In genomic region chr6:118651282-118652050, GRCh38 we compare ENCODE assay signal across 8 cellular contexts. TPM values are rescaled to one million over a fixed set of nuclear protein-coding genes. Genes with fewer than 3 reads are reported as not detected.
A peak's percentile ranks its signal among the peaks of the same experiment; 100 is the strongest.
DNase-seq lines count a peak whose midpoint lies in the region; ATAC-seq and TF ChIP-seq lines count a peak whose summit lies in the region.

Gene CEP85L, minus strand, starts transcription at chr6:118651591. Its CDS starts 322 bp downstream, at chr6:118651269.

- no peaks in the 10 kb centered on the region for H3K27me3 Mint-ChIP-seq in CD4-positive, alpha-beta T cell
- H3K27me3 Mint-ChIP-seq in activated CD4-positive, alpha-beta memory T cell treated with anti-CD3 and anti-CD28 coated beads for 36 hours, result no peaks in the 10 kb centered on the region

- no peak for TF ChIP-seq CTCF in CD4-positive, alpha-beta T cell (IDR thresholded peaks at IDR 0.05)
- peak in 22 of 56 donors; percentile 3 to 49 (median 16) for TF ChIP-seq CTCF in dorsolateral prefrontal cortex (IDR thresholded peaks at IDR 0.05 in 54 of 56, conservative IDR thresholded peaks at IDR 0.05 in 2 of 56; ENCODE audit: low read depth in 1 of 56, partially characterized antibody in 56 of 56)
- TF ChIP-seq CTCF in lower leg skin (IDR thresholded peaks at IDR 0.05), result no peak

- H3K4me3 ChIP-seq in dorsolateral prefrontal cortex (peak within 1 kb of the TSS; percentile 73 to 98 (median 92)), lower leg skin (ENCODE audit: low read depth, poor library complexity, severe bottlenecking) (peak within 1 kb of the TSS; percentile 88)

- CTCF ChIA-PET in CD4-positive, alpha-beta T cell (lab: Charles Lee), result interaction anchor here (0.8 to 1.9 kb wide), 8 partner anchors 12 to 149 kb away, joined by 3 to 7 read pairs (median 4); no protein-coding TSS in a partner anchor
- CTCF ChIA-PET in activated CD4-positive, alpha-beta memory T cell treated with anti-CD3 and anti-CD28 coated beads for 36 hours (lab: Charles Lee), result interaction anchor here (0.8 to 2.1 kb wide), 5 partner anchors 13 to 151 kb away, joined by 3 to 8 read pairs (median 3); no protein-coding TSS in a partner anchor

- no peaks in the 10 kb centered on the region for H3K9me3 ChIP-seq in CD4-positive, alpha-beta T cell (ENCODE audit: control insufficient read depth, low read length)

- 1% methylated on average over 8 to 25 of the region's 77 CpGs for WGBS in lower leg skin, 2 donors

- peaks cover 10% of the 10 kb centered on the region for H3K36me3 Mint-ChIP-seq in CD4-positive, alpha-beta T cell (ENCODE audit: low read depth)
- H3K36me3 Mint-ChIP-seq in activated CD4-positive, alpha-beta memory T cell treated with anti-CD3 and anti-CD28 coated beads for 36 hours, result no peaks in the 10 kb centered on the region

- TF ChIP-seq POLR2A in lower leg skin (IDR thresholded peaks at IDR 0.05), result peak in 1 of 2 donors; percentile 24

- no peaks in the 10 kb centered on the region for H3K27me3 ChIP-seq in CD4-positive, alpha-beta T cell (ENCODE audit: control insufficient read depth, insufficient read depth, low read length)
- no peaks in the 10 kb centered on the region for H3K27me3 ChIP-seq in dorsolateral prefrontal cortex

- peak within 1 kb of the TSS; percentile 87 for H3K27ac ChIP-seq in CD4-positive, alpha-beta T cell (ENCODE audit: low read depth, low read length)
- peak within 1 kb of the TSS; percentile 83 to 100 (median 96) for H3K27ac ChIP-seq in dorsolateral prefrontal cortex

- peak within 1 kb of the TSS; percentile 91 for H3K27ac Mint-ChIP-seq in CD4-positive, alpha-beta T cell
- peak within 1 kb of the TSS; percentile 93 for H3K27ac Mint-ChIP-seq in activated CD4-positive, alpha-beta memory T cell treated with anti-CD3 and anti-CD28 coated beads for 36 hours

- intact Hi-C loops in CD4-positive, alpha-beta T cell (cut with DNase I, micrococcal nuclease), result loop anchor here (1.0 to 10.0 kb wide), 7 partner anchors 59 to 243 kb away; partner anchors contain the start of gene ASF1A (in 2 of the 2)
- intact Hi-C loops in activated CD4-positive, alpha-beta memory T cell treated with anti-CD3 and anti-CD28 coated beads for 36 hours (cut with micrococcal nuclease), result loop anchor here (1.0 to 5.0 kb wide), 10 partner anchors 13 to 426 kb away; partner anchors contain the start of genes ASF1A and FAM184A
- intact Hi-C loops in dorsolateral prefrontal cortex (cut with DNase I) (loop anchor here (2.0 to 10.0 kb wide), 8 partner anchors 56 to 243 kb away; partner anchors contain the start of gene ASF1A (in 1 of the 2)), lower leg skin (cut with DNase I; ENCODE audit: low total_unique reads) (no loop called here)

- DNase-seq in CD4-positive, alpha-beta T cell, result peak; percentile 83 to 92 (median 88)
- DNase-seq in HK-2 (ENCODE audit: unreplicated experiment) (peak; percentile 90), NCI-H82 treated with DMSO at 0.1 percent for 48 hours (lab: John Stamatoyannopoulos, UW; ENCODE audit: unreplicated experiment) (peak; percentile 93), dorsolateral prefrontal cortex (peak; percentile 84 to 95 (median 92)), lower leg skin (ENCODE audit: low spot score in 2 of 2) (peak; percentile 83 to 97)
- peak; percentile 93 for DNase-seq in activated CD4-positive, alpha-beta memory T cell treated with anti-CD3 and anti-CD28 coated beads for 36 hours
- DNase-seq in stimulated activated CD4-positive, alpha-beta T cell treated with anti-CD3 and anti-CD28 coated beads, Interleukin-4, amount 100 ng/mL, for 48 hours (ENCODE audit: low read depth in 2 of 2), result peak; percentile 88 to 90

- peak within 1 kb of the TSS; percentile 91 for H3K4me3 Mint-ChIP-seq in CD4-positive, alpha-beta T cell
- H3K4me3 Mint-ChIP-seq in activated CD4-positive, alpha-beta memory T cell treated with anti-CD3 and anti-CD28 coated beads for 36 hours, result peak within 1 kb of the TSS; percentile 87

- no peaks in the 10 kb centered on the region for H3K9me3 Mint-ChIP-seq in CD4-positive, alpha-beta T cell
- H3K9me3 Mint-ChIP-seq in activated CD4-positive, alpha-beta memory T cell treated with anti-CD3 and anti-CD28 coated beads for 36 hours, result no peaks in the 10 kb centered on the region

- H3K4me1 Mint-ChIP-seq in CD4-positive, alpha-beta T cell (ENCODE audit: low read depth), result peaks cover 59% of the 10 kb centered on the region
- peaks cover 53% of the 10 kb centered on the region for H3K4me1 Mint-ChIP-seq in activated CD4-positive, alpha-beta memory T cell treated with anti-CD3 and anti-CD28 coated beads for 36 hours (ENCODE audit: low read depth)

- ATAC-seq in CD4-positive, alpha-beta T cell (ENCODE audit: poor library complexity), result peak; percentile 90
- peak; percentile 89 for ATAC-seq in GM19455 (IDR thresholded peaks at IDR 0.05; ENCODE audit: unreplicated experiment)

- POLR2A ChIA-PET in CD4-positive, alpha-beta T cell (lab: Charles Lee), result interaction anchor here (0.6 to 3.0 kb wide), 25 partner anchors 8 to 699 kb away, joined by 3 to 64 read pairs (median 4); no protein-coding TSS in a partner anchor
- POLR2A ChIA-PET in activated CD4-positive, alpha-beta memory T cell treated with anti-CD3 and anti-CD28 coated beads for 36 hours (lab: Charles Lee), result interaction anchor here (0.5 to 1.8 kb wide), 12 partner anchors 11 to 284 kb away, joined by 3 to 20 read pairs (median 3); partner anchors contain the start of gene ASF1A

RNA-seq across cellular contexts. Expression of gene CEP85L, which starts in this region (rescaled TPM):
- total RNA-seq in CD4-positive, alpha-beta T cell, result 10 to 100 TPM; 76.2 to 80.7 TPM
- total RNA-seq in activated CD4-positive, alpha-beta memory T cell treated with anti-CD3 and anti-CD28 coated beads for 36 hours, result 10 to 100 TPM; 21.1 to 23.3 TPM
- total RNA-seq in dorsolateral prefrontal cortex, result 10 to 100 TPM; 25.2 to 62.1 (median 36.1) TPM
- 1 to 10 TPM; 2.3 to 7.0 (median 6.6) TPM for total RNA-seq in lower leg skin

Comparison
In these comparisons a context has a peak if more than half of its experiments do, and no peak if none do; other contexts are left out.
1. Peak in every context shown above with its lines: DNase-seq, ATAC-seq, H3K4me3 ChIP-seq and H3K27ac ChIP-seq.